9 cellular contexts compared by ENCODE assay signal in the genomic region with DNA sequence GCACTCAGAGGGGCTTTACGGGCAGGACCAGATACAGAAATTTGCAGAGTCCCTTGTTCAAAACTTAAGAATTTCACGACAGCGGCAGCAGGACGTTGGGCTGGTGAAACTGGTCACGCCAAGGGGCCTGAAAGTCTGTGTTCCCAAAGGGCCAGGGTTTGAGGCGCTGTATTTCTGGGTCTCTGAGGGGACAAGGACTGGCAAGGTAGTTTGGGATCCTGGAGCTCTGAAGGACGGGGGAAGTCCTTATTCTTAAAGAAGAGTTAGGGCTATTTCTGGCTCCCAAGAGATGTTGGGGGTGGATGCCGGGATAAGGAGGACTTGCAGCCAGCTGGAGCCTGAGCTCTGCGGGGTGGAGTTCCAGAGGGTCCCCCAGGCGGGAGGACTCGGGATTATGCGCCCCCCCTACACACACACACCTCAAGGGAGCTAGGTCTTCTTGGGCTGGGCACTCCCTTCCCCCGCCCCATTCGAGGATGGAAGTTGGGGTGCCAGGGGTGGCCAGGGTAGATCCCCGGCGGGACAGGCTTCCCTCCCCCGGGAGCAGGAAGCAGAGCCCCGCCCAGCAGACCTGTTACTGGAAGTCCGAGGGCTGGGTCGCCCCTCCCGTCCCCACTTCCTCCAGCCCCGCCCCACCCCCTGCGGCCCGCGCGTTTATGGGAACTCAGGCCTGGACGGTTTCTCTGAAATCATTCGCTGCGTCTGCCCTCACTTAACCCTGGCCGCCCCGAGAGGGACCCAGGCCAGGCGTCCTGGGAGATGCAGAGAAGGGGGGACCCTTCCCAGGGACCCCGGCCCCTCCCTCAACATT. TPM values are rescaled to one million over a fixed set of nuclear protein-coding genes. Genes with fewer than 3 reads are reported as not detected.
DNase-seq lines count a peak whose midpoint lies in the region; ATAC-seq and TF ChIP-seq lines count a peak whose summit lies in the region.
"Had no signal": no experiment of that assay in that cellular context is flagged by ENCODE, and none has a peak within 500 bp of the region (broad histone marks: within the 10 kb centered on the region; RNA-seq: fewer than 3 reads in every experiment).

No MANE protein-coding gene starts in this region.

- peaks cover 39% of the 10 kb centered on the region for H3K36me3 ChIP-seq in adipocyte (ENCODE audit: control insufficient read depth, insufficient read depth, low read length, severe bottlenecking)

- DNase-seq in GM10248 (ENCODE audit: extremely low spot score) (peak; percentile 81), HPDE6-E6E7 (ENCODE audit: extremely low spot score) (peak; percentile 79), SW 1271 (lab: John Stamatoyannopoulos, UW) (peak; percentile 31 to 61), adipocyte (ENCODE audit: low read depth) (peak; percentile 79), left ventricle myocardium superior (peak; percentile 97), retinal pigment epithelial cell (ENCODE audit: low read depth) (no peak)

- no peaks in the 10 kb centered on the region for H3K27me3 ChIP-seq in adipocyte (replicated peaks; ENCODE audit: control insufficient read depth, insufficient read depth, low read length)

- H3K9me3 ChIP-seq in adipocyte (ENCODE audit: control insufficient read depth, low read length) = no peaks in the 10 kb centered on the region

- POLR2A ChIA-PET in GM10248 (lab: Yijun Ruan, JAX) = interaction anchor here (0.5 to 1.4 kb wide), 3 partner anchors 10 to 267 kb away, joined by 4 to 10 read pairs (median 4); no protein-coding TSS in a partner anchor

- intact Hi-C loops in left ventricle myocardium superior (cut with micrococcal nuclease) = no loop called here

- H3K4me1 ChIP-seq in adipocyte (ENCODE audit: control insufficient read depth, insufficient read depth, low read length) = peaks cover 76% of the 10 kb centered on the region

- CTCF ChIA-PET in GM10248 (lab: Yijun Ruan, JAX) = interaction anchor here (1.1 to 6.0 kb wide), 5 partner anchors 12 to 66 kb away, joined by 3 to 57 read pairs (median 9); no protein-coding TSS in a partner anchor

- ATAC-seq in left ventricle myocardium superior (peak; percentile 70), GM18517 (IDR thresholded peaks at IDR 0.05; ENCODE audit: unreplicated experiment) (no peak), GM18498 (IDR thresholded peaks at IDR 0.05; ENCODE audit: unreplicated experiment) (no peak)

- H3K9ac ChIP-seq in adipocyte (ENCODE audit: low read length) = peak overlapping the region; percentile 95

- TF ChIP-seq CTCF in GM10248 (IDR thresholded peaks at IDR 0.05; ENCODE audit: control extremely low read depth, extremely low read depth, low read depth, missing control alignments) (no peak), retinal pigment epithelial cell (conservative IDR thresholded peaks at IDR 0.05; ENCODE audit: low read depth, low read length) (no peak)

- H3K4me3 ChIP-seq in adipocyte (ENCODE audit: low read length) (peak overlapping the region; percentile 83), retinal pigment epithelial cell (ENCODE audit: low read length) (peak overlapping the region; percentile 28)

RNA-seq across cellular contexts. Expression of a gene that starts 5.6 kb away (rescaled TPM):
- total RNA-seq in left ventricle myocardium superior = 14.5 TPM

RNA-seq across cellular contexts. Expression of a gene that starts 23.6 kb away (rescaled TPM):
- not detected for total RNA-seq in left ventricle myocardium superior
- total RNA-seq: temporal lobe had no signal

RNA-seq across cellular contexts. Expression of a gene that starts 54.8 kb away (rescaled TPM):
- total RNA-seq in left ventricle myocardium superior = 85.5 TPM

RNA-seq across cellular contexts. Expression of a gene that starts 55.2 kb away (rescaled TPM):
- not detected for total RNA-seq in left ventricle myocardium superior
- total RNA-seq: temporal lobe had no signal
